In genomic region chr1:2548068-2548589, GRCh38 we compare ENCODE assay signal across 8 cellular contexts. TPM values are rescaled to one million over a fixed set of nuclear protein-coding genes. Genes with fewer than 3 reads are reported as not detected.
DNase-seq lines count a peak whose midpoint lies in the region; ATAC-seq and TF ChIP-seq lines count a peak whose summit lies in the region.

No MANE protein-coding gene starts in this region.

- ATAC-seq in HG02678 (IDR thresholded peaks at IDR 0.05; ENCODE audit: unreplicated experiment) (peak; percentile 27), lung (ENCODE audit: insufficient read depth, low FRiP score) (peak; percentile 39), GM19463 (IDR thresholded peaks at IDR 0.05; ENCODE audit: unreplicated experiment) (no peak)

- CTCF ChIA-PET in activated CD4-positive, alpha-beta memory T cell treated with anti-CD3 and anti-CD28 coated beads, Interleukin-2, amount 10 ng/mL, durations not matched to agents 7 days and 5 days (lab: Charles Lee): interaction anchor here (0.6 to 4.6 kb wide), 16 partner anchors 8 to 353 kb away, joined by 3 to 81 read pairs (median 6); partner anchors contain the start of genes FAAP20, MORN1, PANK4 and PEX10

- H3K27me3 Mint-ChIP-seq in activated CD4-positive, alpha-beta memory T cell treated with anti-CD3 and anti-CD28 coated beads, Interleukin-2, amount 10 ng/mL, durations not matched to agents 7 days and 5 days: no peaks in the 10 kb centered on the region

- H3K36me3 ChIP-seq in lung (ENCODE audit: control insufficient read depth in 2 of 2, insufficient read depth in 2 of 2, low read length in 2 of 2): no peaks in the 10 kb centered on the region

- peak overlapping the region; percentile 76 to 96 for H3K27ac ChIP-seq in lung (ENCODE audit: low read depth in 1 of 2, low read length in 1 of 2)

- no peaks in the 10 kb centered on the region for H3K9me3 Mint-ChIP-seq in activated CD4-positive, alpha-beta memory T cell treated with anti-CD3 and anti-CD28 coated beads, Interleukin-2, amount 10 ng/mL, durations not matched to agents 7 days and 5 days

- peak; percentile 87 for TF ChIP-seq CTCF in lung (IDR thresholded peaks at IDR 0.05; ENCODE audit: control extremely low read depth, extremely low read depth)

- in situ Hi-C loops in G401 (cut with HindIII; ENCODE audit: low sequenced_read_pairs): no loop called here

- 5 to 6% methylated on average over 17 of the region's 17 CpGs for WGBS in lung, 2 donors

- H3K9me3 ChIP-seq in lung (ENCODE audit: control insufficient read depth in 2 of 2, insufficient read depth in 1 of 2, low read length in 1 of 2): no peaks in the 10 kb centered on the region

- H3K27me3 ChIP-seq in lung (ENCODE audit: control insufficient read depth, insufficient read depth): no peaks in the 10 kb centered on the region

- peaks cover 3 to 16% of the 10 kb centered on the region in 2 donors for H3K4me1 ChIP-seq in lung (ENCODE audit: control insufficient read depth in 2 of 2, insufficient read depth in 2 of 2, low read length in 2 of 2)

- H3K4me3 ChIP-seq in lung: no peak overlapping the region

- DNase-seq in G401 (ENCODE audit: low spot score) (peak; percentile 87), NCI-H460 (ENCODE audit: extremely low read depth, low read depth) (peak; percentile 61), ecto neural progenitor cell (ENCODE audit: low spot score) (peak; percentile 88), lung (ENCODE audit: low spot score) (peak; percentile 89)
- peak; percentile 89 for DNase-seq in activated CD4-positive, alpha-beta memory T cell treated with anti-CD3 and anti-CD28 coated beads, Interleukin-2, amount 10 ng/mL, durations not matched to agents 7 days and 5 days
- DNase-seq in stimulated activated CD4-positive, alpha-beta T cell treated with anti-CD3 and anti-CD28 coated beads, TNF-alpha, amount 100 ng/mL, for 4 hours (ENCODE audit: low read depth in 3 of 3): peak; percentile 67 to 78 (median 68)

- H3K27ac Mint-ChIP-seq in activated CD4-positive, alpha-beta memory T cell treated with anti-CD3 and anti-CD28 coated beads, Interleukin-2, amount 10 ng/mL, durations not matched to agents 7 days and 5 days: peak overlapping the region; percentile 99

- H3K4me1 Mint-ChIP-seq in activated CD4-positive, alpha-beta memory T cell treated with anti-CD3 and anti-CD28 coated beads, Interleukin-2, amount 10 ng/mL, durations not matched to agents 7 days and 5 days: peaks cover 26% of the 10 kb centered on the region

- H3K36me3 Mint-ChIP-seq in activated CD4-positive, alpha-beta memory T cell treated with anti-CD3 and anti-CD28 coated beads, Interleukin-2, amount 10 ng/mL, durations not matched to agents 7 days and 5 days (ENCODE audit: low read depth): no peaks in the 10 kb centered on the region

- POLR2A ChIA-PET in activated CD4-positive, alpha-beta memory T cell treated with anti-CD3 and anti-CD28 coated beads, Interleukin-2, amount 10 ng/mL, durations not matched to agents 7 days and 5 days (lab: Charles Lee): interaction anchor here (1.0 to 12.2 kb wide), 18 partner anchors 8 to 415 kb away, joined by 3 to 228 read pairs (median 11); partner anchors contain the start of genes FAAP20, HES5, MORN1 and PANK4

- H3K4me3 Mint-ChIP-seq in activated CD4-positive, alpha-beta memory T cell treated with anti-CD3 and anti-CD28 coated beads, Interleukin-2, amount 10 ng/mL, durations not matched to agents 7 days and 5 days: peak overlapping the region; percentile 94

RNA-seq across cellular contexts. Expression of gene TNFRSF14, which starts 8.0 kb away (rescaled TPM):
- 7.4 and 9.0 TPM in 2 replicates for total RNA-seq in G401 (2014; rRNA removed; shearing (Covaris generic))
- total RNA-seq in NCI-H460 (2014; rRNA removed; shearing (Covaris generic)): 1.5 and 2.5 TPM in 2 replicates
- polyA plus RNA-seq in NCI-H460 (2014; cell fraction: nucleus; rRNA removed): 9.7 and 14.5 TPM in 2 replicates
- total RNA-seq in activated CD4-positive, alpha-beta memory T cell treated with anti-CD3 and anti-CD28 coated beads, Interleukin-2, amount 10 ng/mL, durations not matched to agents 7 days and 5 days: 100 to 1,000 TPM; 171 to 173 TPM
- 100 to 1,000 TPM in 1 of 2 donors, 10 to 100 TPM in 1; 67.4 to 127 TPM for total RNA-seq in lung
- polyA plus RNA-seq in lung: 100 to 1,000 TPM; 191 to 200 TPM

RNA-seq across cellular contexts. Expression of gene HES5, which starts 18.1 kb away (rescaled TPM):
- total RNA-seq in G401 (2014; rRNA removed; shearing (Covaris generic)): not detected in 2 replicates
- total RNA-seq in NCI-H460 (2014; rRNA removed; shearing (Covaris generic)): not detected in 2 replicates
- not detected in 2 replicates for polyA plus RNA-seq in NCI-H460 (2014; cell fraction: nucleus; rRNA removed)
- not detected for total RNA-seq in activated CD4-positive, alpha-beta memory T cell treated with anti-CD3 and anti-CD28 coated beads, Interleukin-2, amount 10 ng/mL, durations not matched to agents 7 days and 5 days
- under 1 TPM; 0.46 to 1.00 TPM for total RNA-seq in lung
- under 1 TPM; 0.16 to 0.26 TPM for polyA plus RNA-seq in lung

RNA-seq across cellular contexts. Expression of gene PANK4, which starts 21.7 kb away (rescaled TPM):
- total RNA-seq in G401 (2014; rRNA removed; shearing (Covaris generic)): 32.9 and 45.4 TPM in 2 replicates
- total RNA-seq in NCI-H460 (2014; rRNA removed; shearing (Covaris generic)): 9.5 and 12.5 TPM in 2 replicates
- 61.0 and 64.2 TPM in 2 replicates for polyA plus RNA-seq in NCI-H460 (2014; cell fraction: nucleus; rRNA removed)
- 10 to 100 TPM; 71.7 to 72.6 TPM for total RNA-seq in activated CD4-positive, alpha-beta memory T cell treated with anti-CD3 and anti-CD28 coated beads, Interleukin-2, amount 10 ng/mL, durations not matched to agents 7 days and 5 days
- total RNA-seq in lung: 10 to 100 TPM; 24.5 to 36.3 TPM
- 10 to 100 TPM; 17.6 to 18.9 TPM for polyA plus RNA-seq in lung

RNA-seq across cellular contexts. Expression of gene PRXL2B, which starts 38.4 kb away (rescaled TPM):
- 26.9 and 31.7 TPM in 2 replicates for total RNA-seq in G401 (2014; rRNA removed; shearing (Covaris generic))
- 4.7 and 7.2 TPM in 2 replicates for total RNA-seq in NCI-H460 (2014; rRNA removed; shearing (Covaris generic))
- 25.9 and 71.9 TPM in 2 replicates for polyA plus RNA-seq in NCI-H460 (2014; cell fraction: nucleus; rRNA removed)
- 10 to 100 TPM; 17.0 to 22.2 TPM for total RNA-seq in activated CD4-positive, alpha-beta memory T cell treated with anti-CD3 and anti-CD28 coated beads, Interleukin-2, amount 10 ng/mL, durations not matched to agents 7 days and 5 days
- 10 to 100 TPM; 17.8 to 39.8 TPM for total RNA-seq in lung
- polyA plus RNA-seq in lung: 10 to 100 TPM; 24.9 to 29.0 TPM
